ENCODE assay signal across 22 cellular contexts in the genomic region with DNA sequence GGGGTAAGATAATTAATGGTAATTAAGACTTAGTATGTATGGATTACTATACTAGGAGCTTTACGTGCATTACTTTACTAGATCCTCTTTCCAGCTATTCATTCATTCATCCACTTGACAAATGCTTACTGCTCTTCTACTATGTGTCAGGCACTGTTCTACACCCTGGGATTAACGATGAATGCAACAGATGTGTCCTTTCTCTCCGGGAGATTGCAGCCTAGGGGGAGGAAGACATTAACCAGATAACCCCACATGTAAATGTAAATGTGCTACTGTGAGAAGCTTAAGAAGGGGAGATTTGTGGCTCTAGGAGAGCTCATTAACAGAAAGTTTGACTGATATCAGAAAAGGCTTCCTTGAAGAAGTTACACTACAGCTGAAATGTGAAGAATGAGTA.
"Had no signal": no experiment of that assay in that cellular context is flagged by ENCODE, and none has a peak within 500 bp of the region (broad histone marks: within the 10 kb centered on the region; RNA-seq: fewer than 3 reads in every experiment).

No MANE protein-coding gene starts in this region.

- ATAC-seq: activated CD4-positive, CD25-positive, alpha-beta regulatory T cell treated with anti-CD3 and anti-CD28 coated beads, Interleukin-2, amount 50 U/mL, for 24 hours; gastroesophageal sphincter; left cardiac atrium; left ventricle myocardium superior; sciatic nerve; stimulated activated naive B cell treated with anti-CD40 and anti-IgM and Interleukin-4, amounts not matched to agents 10 μg/mL and 1 μg/mL and 100 μg/mL, for 72 hours had no signal

- FAIRE-seq: keratinocyte, small intestine had no signal

- DNase-seq: activated CD4-positive, alpha-beta T cell treated with anti-CD3 and anti-CD28 coated beads for 48 hours; activated CD4-positive, alpha-beta T cell treated with anti-CD3 and anti-CD28 coated beads, Interleukin-2, amount 50 U/mL, for 48 hours; activated CD8-positive, alpha-beta memory T cell treated with anti-CD3 and anti-CD28 coated beads for 24 hours; activated effector memory CD4-positive, alpha-beta T cell treated with Interleukin-2 at 50 U/mL for 16 hours; activated naive CD4-positive, alpha-beta T cell treated with Interleukin-2 at 50 U/mL for 16 hours; activated naive CD8-positive, alpha-beta T cell treated with anti-CD3 and anti-CD28 coated beads for 36 hours; adrenal gland; dorsolateral prefrontal cortex; effector memory CD4-positive, alpha-beta T cell; head of caudate nucleus; hippocampal formation; left cardiac atrium; left ventricle myocardium superior; small intestine; stimulated activated naive B cell treated with anti-CD40 and anti-IgM and Interleukin-4, amounts not matched to agents 10 μg/mL and 1 μg/mL and 100 μg/mL, for 72 hours; stomach; thyroid gland; upper lobe of left lung had no signal
